In the genomic region with DNA sequence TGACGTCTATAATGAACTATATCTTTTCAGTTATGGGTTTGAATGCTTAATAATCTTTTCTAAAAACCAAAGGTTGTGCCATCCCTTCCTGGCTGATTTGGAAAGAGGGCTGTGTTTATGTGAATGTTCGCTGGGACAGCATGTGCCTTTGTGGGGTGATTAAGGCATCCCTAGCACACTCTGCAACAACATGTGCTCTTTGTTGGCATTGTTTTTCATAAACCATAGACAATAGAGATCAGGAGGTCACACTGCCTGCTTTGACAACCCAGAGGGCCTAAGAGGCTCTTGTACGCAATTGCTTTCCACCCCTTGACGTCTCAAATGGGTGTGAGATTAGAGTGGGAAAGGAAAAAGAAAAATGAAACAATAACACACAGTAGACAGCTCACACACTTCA, we compare ENCODE assay signal across 15 cellular contexts.
DNase-seq lines count a peak whose midpoint lies in the region; ATAC-seq and TF ChIP-seq lines count a peak whose summit lies in the region.
"Had no signal": no experiment of that assay in that cellular context is flagged by ENCODE, and none has a peak within 500 bp of the region (broad histone marks: within the 10 kb centered on the region; RNA-seq: fewer than 3 reads in every experiment).

No MANE protein-coding gene starts in this region.

- no peaks in the 10 kb centered on the region for H3K36me3 ChIP-seq in Panc1 (ENCODE audit: control insufficient read depth, insufficient read depth, low read length)
- H3K36me3 ChIP-seq in ovary: no peaks in the 10 kb centered on the region
- peaks cover 0 to 3% of the 10 kb centered on the region in 2 donors for H3K36me3 ChIP-seq in thyroid gland

- H3K27me3 ChIP-seq in Panc1 (ENCODE audit: control insufficient read depth, insufficient read depth, low read length): no peaks in the 10 kb centered on the region
- H3K27me3 ChIP-seq in ovary: no peaks in the 10 kb centered on the region
- H3K27me3 ChIP-seq in thyroid gland: no peaks in the 10 kb centered on the region

- DNase-seq in Ammon's horn (ENCODE audit: low spot score) (peak; percentile 90), Panc1 (ENCODE audit: low read depth, low spot score) (no peak), globus pallidus (ENCODE audit: low spot score) (peak; percentile 74), ovary (peak in 3 of 5 donors; percentile 25 to 44 (median 41)), thyroid gland (no peak)
- no peak for DNase-seq in activated CD8-positive, alpha-beta T cell treated with anti-CD3 and anti-CD28 coated beads, Interleukin-2, amount 10 ng/mL, durations not matched to agents 7 days and 5 days
- DNase-seq: activated CD8-positive, alpha-beta memory T cell treated with anti-CD3 and anti-CD28 coated beads for 24 hours; activated effector memory CD4-positive, alpha-beta T cell treated with anti-CD3 and anti-CD28 coated beads, Interleukin-2, amount 50 U/mL, for 16 hours; GDM1; NCI-H1694; NCI-H524 treated with DMSO at 0.1 percent for 48 hours; PC-9 had no signal

- no peaks in the 10 kb centered on the region for H3K27me3 Mint-ChIP-seq in activated CD8-positive, alpha-beta T cell treated with anti-CD3 and anti-CD28 coated beads, Interleukin-2, amount 10 ng/mL, durations not matched to agents 7 days and 5 days (ENCODE audit: low read depth)
- H3K27me3 Mint-ChIP-seq: progenitor cell of endocrine pancreas had no signal

- H3K4me3 ChIP-seq in Panc1 (ENCODE audit: low read depth in 2 of 2, low read length in 2 of 2) (no peak overlapping the region), ovary (no peak overlapping the region), thyroid gland (replicated peaks in 1 of 3) (no peak overlapping the region)
- H3K4me3 ChIP-seq: PC-9 had no signal

- no peak for TF ChIP-seq EP300 in ovary (IDR thresholded peaks at IDR 0.05)

- H3K27ac ChIP-seq in Panc1 (ENCODE audit: low read length) (no peak overlapping the region), ovary (no peak overlapping the region), thyroid gland (peak overlapping the region in 1 of 3 donors; percentile 23)
- H3K27ac ChIP-seq: PC-9 had no signal

- intact Hi-C loops in Panc1 (cut with micrococcal nuclease; ENCODE audit: unreplicated experiment) (no loop called here), ovary (cut with DNase I) (loop anchor here in 1 of 4 donors (10.0 kb wide), 1 partner anchor 116 kb away; a partner anchor contains a TSS), thyroid gland (cut with DNase I) (no loop called here)

- H3K36me3 Mint-ChIP-seq in activated CD8-positive, alpha-beta T cell treated with anti-CD3 and anti-CD28 coated beads, Interleukin-2, amount 10 ng/mL, durations not matched to agents 7 days and 5 days (ENCODE audit: low read depth): no peaks in the 10 kb centered on the region

- TF ChIP-seq CTCF in Panc1 (IDR thresholded peaks at IDR 0.05): 0 out of 2 replicates have a peak, but pooled peaks have one; percentile 3
- no peak for TF ChIP-seq CTCF in ovary (IDR thresholded peaks at IDR 0.05)
- TF ChIP-seq CTCF in thyroid gland (IDR thresholded peaks at IDR 0.05): no peak

- BruUV-seq in Panc1 (replicated peaks; lab: Mats Ljungman, UMichigan): no TSS peak

- POLR2A ChIA-PET in Panc1 (lab: Charles Lee): no interaction called here
- POLR2A ChIA-PET in activated CD8-positive, alpha-beta T cell treated with anti-CD3 and anti-CD28 coated beads, Interleukin-2, amount 10 ng/mL, durations not matched to agents 7 days and 5 days (lab: Charles Lee): no interaction called here

- H3K4me1 ChIP-seq in Panc1 (ENCODE audit: control insufficient read depth, insufficient read depth, low read length) (no peaks in the 10 kb centered on the region), ovary (ENCODE audit: insufficient read depth) (peaks cover 10% of the 10 kb centered on the region), thyroid gland (peaks cover 0 to 14% of the 10 kb centered on the region in 2 donors)

- H3K4me3 Mint-ChIP-seq in activated CD8-positive, alpha-beta T cell treated with anti-CD3 and anti-CD28 coated beads, Interleukin-2, amount 10 ng/mL, durations not matched to agents 7 days and 5 days: no peak overlapping the region

- H3K9me3 ChIP-seq in Panc1 (ENCODE audit: control insufficient read depth, insufficient read depth, low read depth, low read length): no peaks in the 10 kb centered on the region
- H3K9me3 ChIP-seq in ovary: no peaks in the 10 kb centered on the region
- no peaks in the 10 kb centered on the region for H3K9me3 ChIP-seq in thyroid gland

- CTCF ChIA-PET in Panc1 (lab: Charles Lee): no interaction called here
- CTCF ChIA-PET in activated CD8-positive, alpha-beta T cell treated with anti-CD3 and anti-CD28 coated beads, Interleukin-2, amount 10 ng/mL, durations not matched to agents 7 days and 5 days (lab: Charles Lee): no interaction called here

- no peak overlapping the region for H3K27ac Mint-ChIP-seq in activated CD8-positive, alpha-beta T cell treated with anti-CD3 and anti-CD28 coated beads, Interleukin-2, amount 10 ng/mL, durations not matched to agents 7 days and 5 days
- H3K27ac Mint-ChIP-seq: progenitor cell of endocrine pancreas had no signal

- in situ Hi-C loops in Panc1 (cut with HindIII; ENCODE audit: low pct_unique_long_range_greater_than_20kb, low sequenced_read_pairs): no loop called here

- 35 to 54% (median 42%) methylated on average over 4 of the region's 4 CpGs for WGBS in ovary, 3 donors
- WGBS in thyroid gland, 2 donors: 68 to 82% methylated on average over 4 of the region's 4 CpGs

- H3K4me1 Mint-ChIP-seq in activated CD8-positive, alpha-beta T cell treated with anti-CD3 and anti-CD28 coated beads, Interleukin-2, amount 10 ng/mL, durations not matched to agents 7 days and 5 days (ENCODE audit: low read depth): no peaks in the 10 kb centered on the region

- no peaks in the 10 kb centered on the region for H3K9me3 Mint-ChIP-seq in activated CD8-positive, alpha-beta T cell treated with anti-CD3 and anti-CD28 coated beads, Interleukin-2, amount 10 ng/mL, durations not matched to agents 7 days and 5 days (ENCODE audit: insufficient read depth)

- no peak for TF ChIP-seq POLR2A in ovary (IDR thresholded peaks at IDR 0.05)
- TF ChIP-seq POLR2A in thyroid gland (IDR thresholded peaks at IDR 0.05): no peak

- ATAC-seq in Panc1 (no peak), HG03196 (IDR thresholded peaks at IDR 0.05; ENCODE audit: unreplicated experiment) (no peak), GM21576 (IDR thresholded peaks at IDR 0.05; ENCODE audit: unreplicated experiment) (no peak)
- no peak for ATAC-seq in activated CD8-positive, alpha-beta T cell treated with anti-CD3 and anti-CD28 coated beads, Interleukin-2, amount 10 ng/mL, durations not matched to agents 7 days and 5 days

Comparison
In these comparisons a context has a peak if more than half of its experiments do, and no peak if none do; other contexts are left out.
1. DNase-seq: peak in Ammon's horn (single experiment), globus pallidus (single experiment) and ovary (3 of 5); none in Panc1 (single experiment), activated CD8-positive, alpha-beta T cell treated with anti-CD3 and anti-CD28 coated beads, Interleukin-2, amount 10 ng/mL, durations not matched to agents 7 days and 5 days (single experiment) and thyroid gland (0 of 2).